10 cellular contexts compared by ENCODE assay signal in the genomic region with DNA sequence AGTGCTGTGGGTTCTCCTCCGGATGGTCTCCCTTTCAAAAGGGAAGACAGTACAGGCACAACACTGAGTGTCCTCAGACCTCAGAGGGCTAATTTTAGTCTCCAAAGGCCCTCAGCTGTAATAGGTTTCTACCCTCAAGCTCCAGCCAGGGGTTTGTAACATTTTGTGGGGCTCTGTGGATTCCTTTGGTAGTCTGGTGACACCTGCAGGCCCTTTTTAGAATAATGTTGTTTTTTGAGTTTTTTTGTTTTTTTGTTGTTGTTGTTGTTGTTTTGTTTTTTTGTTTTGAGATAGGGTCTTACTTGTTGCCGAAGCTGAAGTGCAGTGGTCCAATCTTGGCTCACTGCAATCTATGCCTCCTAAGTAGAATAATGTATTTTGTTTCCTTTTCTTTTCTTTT. TPM values are rescaled to one million over a fixed set of nuclear protein-coding genes. Genes with fewer than 3 reads are reported as not detected.
DNase-seq lines count a peak whose midpoint lies in the region; ATAC-seq and TF ChIP-seq lines count a peak whose summit lies in the region.
"Had no signal": no experiment of that assay in that cellular context is flagged by ENCODE, and none has a peak within 500 bp of the region (broad histone marks: within the 10 kb centered on the region; RNA-seq: fewer than 3 reads in every experiment).

No MANE protein-coding gene starts in this region.

- peak; percentile 27 for DNase-seq in MCF 10A (ENCODE audit: unreplicated experiment)
- no peak for DNase-seq in mammary epithelial cell
- no peak for DNase-seq in left cardiac atrium
- no peak for DNase-seq in uterus
- DNase-seq in NCI-H2029 (lab: John Stamatoyannopoulos, UW), result no peak
- DNase-seq in activated T-cell treated with anti-CD3 and anti-CD28 coated beads, Interleukin-2, amount 50 U/mL, for 1 hour, result no peak
- DNase-seq: CD4-positive, alpha-beta T cell; stimulated activated naive B cell treated with anti-CD40 and anti-IgM and Interleukin-4, amounts not matched to agents 10 μg/mL and 1 μg/mL and 100 μg/mL, for 72 hours had no signal

- H3K79me2 ChIP-seq in mammary epithelial cell (ENCODE audit: insufficient read depth, low read length), result no peaks in the 10 kb centered on the region
- no peaks in the 10 kb centered on the region for H3K79me2 ChIP-seq in SU-DHL-6 (ENCODE audit: insufficient read depth, low read length)

- dilution Hi-C loops in mammary epithelial cell (cut with HindIII; ENCODE audit: low sequenced_read_pairs), result loop anchor here (5.0 kb wide), 2 partner anchors 36 to 291 kb away; a partner anchor contains a TSS

- no peak overlapping the region for H3K4me3 Mint-ChIP-seq in MCF 10A (ENCODE audit: unreplicated experiment)
- H3K4me3 Mint-ChIP-seq: CD4-positive, alpha-beta T cell; stimulated activated naive B cell treated with anti-CD40 and anti-IgM and Interleukin-4, amounts not matched to agents 10 μg/mL and 1 μg/mL and 100 μg/mL, for 72 hours had no signal

- H3K4me1 Mint-ChIP-seq in MCF 10A (ENCODE audit: insufficient read depth, unreplicated experiment), result no peaks in the 10 kb centered on the region

- H3K27me3 ChIP-seq in mammary epithelial cell (ENCODE audit: insufficient read depth, low read length) (no peaks in the 10 kb centered on the region), SU-DHL-6 (ENCODE audit: low read length) (no peaks in the 10 kb centered on the region), uterus (no peaks in the 10 kb centered on the region)

- TF ChIP-seq POLR2A in uterus (IDR thresholded peaks at IDR 0.05), result no peak

- H3K27ac Mint-ChIP-seq in MCF 10A (ENCODE audit: low read depth, unreplicated experiment), result no peak overlapping the region
- H3K27ac Mint-ChIP-seq: CD4-positive, alpha-beta T cell; stimulated activated naive B cell treated with anti-CD40 and anti-IgM and Interleukin-4, amounts not matched to agents 10 μg/mL and 1 μg/mL and 100 μg/mL, for 72 hours had no signal

- H3K27me3 Mint-ChIP-seq in MCF 10A (ENCODE audit: insufficient read depth, unreplicated experiment), result no peaks in the 10 kb centered on the region
- H3K27me3 Mint-ChIP-seq: CD4-positive, alpha-beta T cell; stimulated activated naive B cell treated with anti-CD40 and anti-IgM and Interleukin-4, amounts not matched to agents 10 μg/mL and 1 μg/mL and 100 μg/mL, for 72 hours had no signal

- no peaks in the 10 kb centered on the region for H3K9me3 Mint-ChIP-seq in MCF 10A (ENCODE audit: unreplicated experiment)
- H3K9me3 Mint-ChIP-seq: CD4-positive, alpha-beta T cell; stimulated activated naive B cell treated with anti-CD40 and anti-IgM and Interleukin-4, amounts not matched to agents 10 μg/mL and 1 μg/mL and 100 μg/mL, for 72 hours had no signal

- H3K4me3 ChIP-seq in mammary epithelial cell (replicated peaks in 1 of 3; ENCODE audit: insufficient read depth in 1 of 3, low read depth in 2 of 3, low read length in 3 of 3) (no peak overlapping the region), SU-DHL-6 (ENCODE audit: insufficient read depth, low read length, poor library complexity, severe bottlenecking) (no peak overlapping the region), uterus (no peak overlapping the region)

- H3K4me2 ChIP-seq in mammary epithelial cell (ENCODE audit: insufficient read depth, low read depth, low read length), result no peak overlapping the region
- no peak overlapping the region for H3K4me2 ChIP-seq in SU-DHL-6 (ENCODE audit: low read depth, low read length, poor library complexity, severe bottlenecking)

- no peaks in the 10 kb centered on the region for H3K9me2 ChIP-seq in SU-DHL-6 (replicated peaks; ENCODE audit: insufficient read depth, low read length)

- no peaks in the 10 kb centered on the region for H3K9me3 ChIP-seq in mammary epithelial cell (replicated peaks; ENCODE audit: insufficient read depth, low read length)
- H3K9me3 ChIP-seq in SU-DHL-6 (ENCODE audit: insufficient read depth, low read length), result no peaks in the 10 kb centered on the region
- H3K9me3 ChIP-seq in uterus, result no peaks in the 10 kb centered on the region

- intact Hi-C loops in MCF 10A (cut with micrococcal nuclease) (loop anchor here (2.0 kb wide), 1 partner anchor 79 kb away; no protein-coding TSS in a partner anchor), mammary epithelial cell (cut with micrococcal nuclease) (loop anchor here (1.0 kb wide), 2 partner anchors 78 to 284 kb away; no protein-coding TSS in a partner anchor), left cardiac atrium (cut with DNase I) (loop anchor here (2.0 to 10.0 kb wide), 3 partner anchors 76 to 299 kb away; no protein-coding TSS in a partner anchor), uterus (cut with DNase I; ENCODE audit: low total_unique reads) (no loop called here)

- H3K36me3 ChIP-seq in mammary epithelial cell (ENCODE audit: insufficient read depth, low read length) (no peaks in the 10 kb centered on the region), SU-DHL-6 (ENCODE audit: low read length) (peaks cover 6% of the 10 kb centered on the region; the same call in 1 of the 2 replicates), uterus (no peaks in the 10 kb centered on the region)

- no peaks in the 10 kb centered on the region for H3F3A ChIP-seq in SU-DHL-6 (ENCODE audit: insufficient read depth)

- H2AFZ ChIP-seq in mammary epithelial cell (ENCODE audit: low read depth, low read length) (no peak overlapping the region), SU-DHL-6 (ENCODE audit: low read depth, low read length, severe bottlenecking) (no peak overlapping the region)

- H3K27ac ChIP-seq in mammary epithelial cell (ENCODE audit: insufficient read depth, low read depth, low read length), result no peak overlapping the region
- no peak overlapping the region for H3K27ac ChIP-seq in SU-DHL-6 (ENCODE audit: low read depth, low read length)
- no peak overlapping the region for H3K27ac ChIP-seq in uterus

- ATAC-seq in left cardiac atrium (peak; percentile 54), HG02571 (IDR thresholded peaks at IDR 0.05; ENCODE audit: unreplicated experiment) (no peak)
- ATAC-seq: stimulated activated naive B cell treated with anti-CD40 and anti-IgM and Interleukin-4, amounts not matched to agents 10 μg/mL and 1 μg/mL and 100 μg/mL, for 72 hours had no signal

- H3K36me3 Mint-ChIP-seq in MCF 10A (ENCODE audit: insufficient read depth, unreplicated experiment), result peaks cover 31% of the 10 kb centered on the region

- in situ Hi-C loops in mammary epithelial cell (cut with MboI; ENCODE audit: low sequenced_read_pairs in 2 of 2), result loop anchor here in 1 of 2 donors (10.0 kb wide), 1 partner anchor 79 kb away; no protein-coding TSS in a partner anchor

- no peak for TF ChIP-seq CTCF in MCF 10A (IDR thresholded peaks at IDR 0.05; ENCODE audit: unreplicated experiment)
- peak in 1 of 2 donors; percentile 34 for TF ChIP-seq CTCF in mammary epithelial cell (conservative IDR thresholded peaks at IDR 0.05 in 1 of 2, IDR thresholded peaks at IDR 0.05 in 1 of 2; ENCODE audit: extremely low read depth in 1 of 2, insufficient read depth in 1 of 2, low read depth in 1 of 2, low read length in 2 of 2)
- peak; percentile 16 for TF ChIP-seq CTCF in SU-DHL-6 (IDR thresholded peaks at IDR 0.05; ENCODE audit: insufficient read depth, low read length, poor library complexity, severe bottlenecking)
- TF ChIP-seq CTCF in uterus (IDR thresholded peaks at IDR 0.05), result peak; percentile 20 to 53 (median 38)

- no TSS peak for BruUV-seq in MCF 10A (replicated peaks; lab: Mats Ljungman, UMichigan)
- BruUV-seq in mammary epithelial cell (replicated peaks; lab: Mats Ljungman, UMichigan), result no TSS peak

- CTCF ChIA-PET in MCF 10A (lab: Yijun Ruan, JAX) (interaction anchor here (0.6 to 4.1 kb wide), 23 partner anchors 10 to 463 kb away, joined by 3 to 53 read pairs (median 4); no protein-coding TSS in a partner anchor), mammary epithelial cell (lab: Charles Lee; ENCODE audit: low non-redundant PET) (no interaction called here)

- no peaks in the 10 kb centered on the region for H4K20me1 ChIP-seq in mammary epithelial cell (ENCODE audit: insufficient read depth, low read length)
- H4K20me1 ChIP-seq in SU-DHL-6 (ENCODE audit: low read depth, low read length), result no peaks in the 10 kb centered on the region

- H3K4me1 ChIP-seq in mammary epithelial cell (ENCODE audit: insufficient read depth, low read length), result no peaks in the 10 kb centered on the region
- H3K4me1 ChIP-seq in uterus, result no peaks in the 10 kb centered on the region

- POLR2A ChIA-PET in MCF 10A (lab: Yijun Ruan, JAX), result interaction anchor here (0.6 to 1.3 kb wide), 3 partner anchors 9 to 109 kb away, joined by 3 to 4 read pairs (median 3); no protein-coding TSS in a partner anchor

- H3K9ac ChIP-seq in mammary epithelial cell (ENCODE audit: insufficient read depth, low read length) (no peak overlapping the region), SU-DHL-6 (ENCODE audit: low read length) (no peak overlapping the region)

- 93% methylated on average over 2 of the region's 2 CpGs for WGBS in mammary epithelial cell (ENCODE audit: low coverage, missing lambda C conversion rate)

RNA-seq across cellular contexts. Expression of a gene that starts 15.0 kb away (rescaled TPM):
- total RNA-seq in MCF 10A (2022) (9.2 and 11.1 TPM in 2 replicates), mammary epithelial cell (10 to 100 TPM in 1 of 2 donors, 1 to 10 TPM in 1; 6.8 to 15.9 TPM), left cardiac atrium (10 to 100 TPM; 18.5 to 21.2 TPM), uterus (10 to 100 TPM in 1 of 4 donors, 1 to 10 TPM in 1, under 1 TPM in 2; 0.29 to 20.2 (median 4.0) TPM)
- polyA plus RNA-seq in mammary epithelial cell, result 6.8 TPM
- polyA minus RNA-seq in mammary epithelial cell, result 15.3 TPM

RNA-seq across cellular contexts. Expression of a gene that starts 34.5 kb away (rescaled TPM):
- total RNA-seq in MCF 10A (2022) (6.5 and 8.1 TPM in 2 replicates), mammary epithelial cell (1 to 10 TPM; 2.2 to 4.0 TPM), left cardiac atrium (1 to 10 TPM; 7.2 to 8.8 TPM), uterus (1 to 10 TPM; 1.0 to 6.1 (median 3.3) TPM)
- 2.5 TPM for polyA plus RNA-seq in mammary epithelial cell
- 1.2 TPM for polyA minus RNA-seq in mammary epithelial cell
